In genomic region chr10:31833753-31834152, GRCh38 we compare ENCODE assay signal across 18 cellular contexts.
DNase-seq lines count a peak whose midpoint lies in the region; ATAC-seq and TF ChIP-seq lines count a peak whose summit lies in the region.
"Had no signal": no experiment of that assay in that cellular context is flagged by ENCODE, and none has a peak within 500 bp of the region (broad histone marks: within the 10 kb centered on the region; RNA-seq: fewer than 3 reads in every experiment).

No MANE protein-coding gene starts in this region.

- H3K27ac Mint-ChIP-seq in CD4-positive, alpha-beta T cell, result peak overlapping the region; percentile 0
- H3K27ac Mint-ChIP-seq in endodermal cell, result peak overlapping the region; percentile 2
- peak overlapping the region; percentile 27 for H3K27ac Mint-ChIP-seq in neural crest cell (ENCODE audit: unreplicated experiment)
- no peak overlapping the region for H3K27ac Mint-ChIP-seq in activated CD4-positive, alpha-beta memory T cell treated with anti-CD3 and anti-CD28 coated beads, Interleukin-2, amount 10 ng/mL, durations not matched to agents 7 days and 5 days
- H3K27ac Mint-ChIP-seq: CD8-positive, alpha-beta T cell; IgD-negative memory B cell had no signal

- H3K27me3 Mint-ChIP-seq in CD4-positive, alpha-beta T cell, result no peaks in the 10 kb centered on the region
- H3K27me3 Mint-ChIP-seq in endodermal cell (ENCODE audit: insufficient read depth), result no peaks in the 10 kb centered on the region
- no peaks in the 10 kb centered on the region for H3K27me3 Mint-ChIP-seq in neural crest cell (ENCODE audit: low read depth)
- no peaks in the 10 kb centered on the region for H3K27me3 Mint-ChIP-seq in activated CD4-positive, alpha-beta memory T cell treated with anti-CD3 and anti-CD28 coated beads, Interleukin-2, amount 10 ng/mL, durations not matched to agents 7 days and 5 days
- H3K27me3 Mint-ChIP-seq: IgD-negative memory B cell had no signal

- intact Hi-C loops in CD4-positive, alpha-beta T cell (cut with DNase I, micrococcal nuclease), result no loop called here

- H3K9me3 Mint-ChIP-seq in CD4-positive, alpha-beta T cell, result no peaks in the 10 kb centered on the region
- H3K9me3 Mint-ChIP-seq in endodermal cell, result no peaks in the 10 kb centered on the region
- no peaks in the 10 kb centered on the region for H3K9me3 Mint-ChIP-seq in neural crest cell
- H3K9me3 Mint-ChIP-seq in activated CD4-positive, alpha-beta memory T cell treated with anti-CD3 and anti-CD28 coated beads, Interleukin-2, amount 10 ng/mL, durations not matched to agents 7 days and 5 days, result no peaks in the 10 kb centered on the region
- H3K9me3 Mint-ChIP-seq: CD8-positive, alpha-beta T cell; IgD-negative memory B cell had no signal

- no peak overlapping the region for H3K4me3 Mint-ChIP-seq in CD4-positive, alpha-beta T cell
- H3K4me3 Mint-ChIP-seq in endodermal cell, result no peak overlapping the region
- H3K4me3 Mint-ChIP-seq in neural crest cell, result no peak overlapping the region
- H3K4me3 Mint-ChIP-seq in activated CD4-positive, alpha-beta memory T cell treated with anti-CD3 and anti-CD28 coated beads, Interleukin-2, amount 10 ng/mL, durations not matched to agents 7 days and 5 days, result no peak overlapping the region
- H3K4me3 Mint-ChIP-seq: CD8-positive, alpha-beta T cell; IgD-negative memory B cell had no signal

- no peaks in the 10 kb centered on the region for H3K27me3 ChIP-seq in BLaER1 treated with 17β-estradiol and CSF1 and Interleukin-3, amounts not matched to agents 10 nM and 100 nM
- no peaks in the 10 kb centered on the region for H3K27me3 ChIP-seq in CD4-positive, alpha-beta T cell (ENCODE audit: control insufficient read depth, insufficient read depth, low read length)
- no peaks in the 10 kb centered on the region for H3K27me3 ChIP-seq in endodermal cell (ENCODE audit: control insufficient read depth, insufficient read depth, low read length, poor library complexity, severe bottlenecking)
- H3K27me3 ChIP-seq: Peyer's patch had no signal

- CTCF ChIA-PET in CD4-positive, alpha-beta T cell (lab: Charles Lee), result no interaction called here
- CTCF ChIA-PET in activated CD4-positive, alpha-beta memory T cell treated with anti-CD3 and anti-CD28 coated beads, Interleukin-2, amount 10 ng/mL, durations not matched to agents 7 days and 5 days (lab: Charles Lee), result interaction anchor here (0.8 to 0.9 kb wide), 2 partner anchors 12 to 28 kb away, joined by 3 read pairs; no protein-coding TSS in a partner anchor

- peak overlapping the region in 7 of 11 experiments; percentile 5 to 43 (median 14); a peak in 4 of 22 replicates for H3K4me2 ChIP-seq in BLaER1 treated with 17β-estradiol and CSF1 and Interleukin-3, amounts not matched to agents 10 nM and 100 nM

- H3K36me3 ChIP-seq in BLaER1 treated with 17β-estradiol and CSF1 and Interleukin-3, amounts not matched to agents 10 nM and 100 nM, result peaks cover 3 to 38% (median 16%) of the 10 kb centered on the region in 11 experiments; a peak in 14 of 22 replicates
- peaks cover 16% of the 10 kb centered on the region for H3K36me3 ChIP-seq in endodermal cell (ENCODE audit: control insufficient read depth, insufficient read depth, low read length)
- H3K36me3 ChIP-seq: Peyer's patch had no signal

- peaks cover 0 to 24% (median 0%) of the 10 kb centered on the region in 11 experiments; a peak in 2 of 22 replicates for H4K20me1 ChIP-seq in BLaER1 treated with 17β-estradiol and CSF1 and Interleukin-3, amounts not matched to agents 10 nM and 100 nM

- H3K27ac ChIP-seq in BLaER1 treated with 17β-estradiol and CSF1 and Interleukin-3, amounts not matched to agents 10 nM and 100 nM, result no peak overlapping the region
- no peak overlapping the region for H3K27ac ChIP-seq in CD4-positive, alpha-beta T cell (ENCODE audit: low read depth, low read length)
- H3K27ac ChIP-seq in endodermal cell (ENCODE audit: low read depth, low read length), result no peak overlapping the region
- H3K27ac ChIP-seq: Peyer's patch had no signal

- POLR2A ChIA-PET in CD4-positive, alpha-beta T cell (lab: Charles Lee), result no interaction called here
- POLR2A ChIA-PET in activated CD4-positive, alpha-beta memory T cell treated with anti-CD3 and anti-CD28 coated beads, Interleukin-2, amount 10 ng/mL, durations not matched to agents 7 days and 5 days (lab: Charles Lee), result no interaction called here

- H3K4me3 ChIP-seq in BLaER1 treated with 17β-estradiol and CSF1 and Interleukin-3, amounts not matched to agents 10 nM and 100 nM, result no peak overlapping the region
- no peak overlapping the region for H3K4me3 ChIP-seq in endodermal cell (ENCODE audit: low read length)
- H3K4me3 ChIP-seq: Peyer's patch had no signal

- ATAC-seq in CD4-positive, alpha-beta T cell (ENCODE audit: poor library complexity), result no peak
- ATAC-seq: CD8-positive, alpha-beta T cell; HCT116; SK-N-SH treated with all-trans-retinoic acid at 6 μM for 48 hours had no signal

- peaks cover 0 to 41% (median 17%) of the 10 kb centered on the region in 10 experiments; a peak in 16 of 20 replicates for H3K4me1 ChIP-seq in BLaER1 treated with 17β-estradiol and CSF1 and Interleukin-3, amounts not matched to agents 10 nM and 100 nM
- H3K4me1 ChIP-seq in endodermal cell (ENCODE audit: control insufficient read depth, insufficient read depth, low read length), result no peaks in the 10 kb centered on the region
- H3K4me1 ChIP-seq: Peyer's patch had no signal

- no peak overlapping the region for H3K9ac ChIP-seq in BLaER1 treated with 17β-estradiol and CSF1 and Interleukin-3, amounts not matched to agents 10 nM and 100 nM
- no peak overlapping the region for H3K9ac ChIP-seq in endodermal cell (ENCODE audit: extremely low read depth, low read length, poor library complexity, severe bottlenecking)

- H3K4me1 Mint-ChIP-seq in CD4-positive, alpha-beta T cell (ENCODE audit: low read depth), result peaks cover 29% of the 10 kb centered on the region
- peaks cover 30% of the 10 kb centered on the region for H3K4me1 Mint-ChIP-seq in endodermal cell
- H3K4me1 Mint-ChIP-seq in neural crest cell, result peaks cover 5% of the 10 kb centered on the region
- no peaks in the 10 kb centered on the region for H3K4me1 Mint-ChIP-seq in activated CD4-positive, alpha-beta memory T cell treated with anti-CD3 and anti-CD28 coated beads, Interleukin-2, amount 10 ng/mL, durations not matched to agents 7 days and 5 days

- TF ChIP-seq CTCF in CD4-positive, alpha-beta T cell (IDR thresholded peaks at IDR 0.05), result no peak
- TF ChIP-seq CTCF in endodermal cell (conservative IDR thresholded peaks at IDR 0.05) (no peak), neural crest cell (conservative IDR thresholded peaks at IDR 0.05) (no peak)

- no peak for DNase-seq in CD4-positive, alpha-beta T cell
- DNase-seq in endodermal cell (no peak), neural crest cell (ENCODE audit: low read depth, low spot score) (no peak), NCI-H2227 treated with DMSO at 0.1 percent for 48 hours (lab: John Stamatoyannopoulos, UW) (no peak), islet precursor cell (no peak)
- no peak for DNase-seq in activated CD4-positive, alpha-beta memory T cell treated with anti-CD3 and anti-CD28 coated beads, Interleukin-2, amount 10 ng/mL, durations not matched to agents 7 days and 5 days
- DNase-seq: CD8-positive, alpha-beta T cell; GDM1; NCI-H1105; NCI-H146; NCI-H2029; NCI-H524 treated with DMSO at 0.1 percent for 48 hours; NCI-H82; Peyer's patch had no signal

- H3K36me3 Mint-ChIP-seq in CD4-positive, alpha-beta T cell (ENCODE audit: low read depth), result peaks cover 64% of the 10 kb centered on the region
- H3K36me3 Mint-ChIP-seq in endodermal cell (ENCODE audit: low read depth) (peaks cover 14% of the 10 kb centered on the region), neural crest cell (ENCODE audit: low read depth) (peaks cover 2% of the 10 kb centered on the region)
- no peaks in the 10 kb centered on the region for H3K36me3 Mint-ChIP-seq in activated CD4-positive, alpha-beta memory T cell treated with anti-CD3 and anti-CD28 coated beads, Interleukin-2, amount 10 ng/mL, durations not matched to agents 7 days and 5 days (ENCODE audit: low read depth)

- no peaks in the 10 kb centered on the region for H3K9me3 ChIP-seq in BLaER1 treated with 17β-estradiol and CSF1 and Interleukin-3, amounts not matched to agents 10 nM and 100 nM (replicated peaks in 1 of 11)
- no peaks in the 10 kb centered on the region for H3K9me3 ChIP-seq in CD4-positive, alpha-beta T cell (ENCODE audit: control insufficient read depth, low read length)
- H3K9me3 ChIP-seq in endodermal cell (ENCODE audit: control insufficient read depth, low read length), result no peaks in the 10 kb centered on the region
- H3K9me3 ChIP-seq: Peyer's patch had no signal
